In the genomic region with DNA sequence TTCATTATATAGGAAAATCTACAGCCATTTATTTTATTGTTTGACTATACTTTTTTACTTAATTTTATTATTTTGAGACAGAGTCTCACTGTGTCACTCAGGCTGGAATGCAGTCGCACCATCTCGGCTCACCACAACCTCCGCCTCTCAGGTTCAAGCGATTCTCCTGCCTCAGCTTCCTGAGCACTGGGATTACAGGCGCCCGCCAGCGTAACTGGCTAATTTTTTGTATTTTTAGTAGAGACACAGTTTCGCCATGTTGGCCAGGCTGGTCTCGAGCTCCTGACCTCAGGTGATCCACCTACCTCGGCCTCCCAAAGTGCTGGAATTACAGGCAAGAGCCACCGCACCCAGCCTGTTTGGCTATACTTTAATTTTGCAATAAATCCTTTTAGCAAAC, we compare ENCODE assay signal across 8 cellular contexts. TPM values are rescaled to one million over a fixed set of nuclear protein-coding genes. Genes with fewer than 3 reads are reported as not detected.
A peak's percentile ranks its signal among the peaks of the same experiment; 100 is the strongest.
DNase-seq lines count a peak whose midpoint lies in the region; ATAC-seq and TF ChIP-seq lines count a peak whose summit lies in the region.
"Not testable (repeated sequence)": the region's sequence is repeated elsewhere in the genome, so short reads cannot be mapped to it uniquely, and the experiment has no call there.

No MANE protein-coding gene starts in this region.

- H3K27ac Mint-ChIP-seq in endodermal cell; osteocyte (ENCODE audit: unreplicated experiment): not testable (repeated sequence)

- H3K27me3 Mint-ChIP-seq in endodermal cell (ENCODE audit: insufficient read depth): not testable (repeated sequence)
- peaks cover 20% of the 10 kb centered on the region for H3K27me3 Mint-ChIP-seq in osteocyte (ENCODE audit: unreplicated experiment)

- H3K4me3 Mint-ChIP-seq in endodermal cell; osteocyte (ENCODE audit: unreplicated experiment): not testable (repeated sequence)

- TF ChIP-seq RAD21 in HCT116 (IDR thresholded peaks at IDR 0.05; ENCODE audit: low read depth): not testable (repeated sequence)

- RAD21 ChIA-PET in HCT116 (lab: Charles Lee; ENCODE audit: low non-redundant PET in 1 of 2, low total read pairs in 2 of 2, uncharacterized antibody in 2 of 2, unreplicated experiment in 2 of 2): interaction anchor here (0.6 to 2.6 kb wide), 6 partner anchors 41 to 141 kb away, joined by 3 to 14 read pairs (median 5); no protein-coding TSS in a partner anchor

- H3K27me3 ChIP-seq in HCT116 (ENCODE audit: insufficient read depth, low read length); Peyer's patch; endodermal cell (ENCODE audit: control insufficient read depth, insufficient read depth, low read length, poor library complexity, severe bottlenecking): not testable (repeated sequence)

- not testable (repeated sequence) for H3K36me3 Mint-ChIP-seq in endodermal cell (ENCODE audit: low read depth); osteocyte (ENCODE audit: unreplicated experiment)

- H3K4me2 ChIP-seq in HCT116 (ENCODE audit: low read length): not testable (repeated sequence)

- H3K36me3 ChIP-seq in HCT116 (ENCODE audit: control insufficient read depth in 1 of 2, insufficient read depth in 2 of 2, low read length in 2 of 2); Peyer's patch; endodermal cell (ENCODE audit: control insufficient read depth, insufficient read depth, low read length): not testable (repeated sequence)

- CTCF ChIA-PET in HCT116 (lab: Charles Lee): interaction anchor here (0.7 to 4.0 kb wide), 9 partner anchors 8 to 195 kb away, joined by 3 to 50 read pairs (median 5); no protein-coding TSS in a partner anchor

- H3K4me3 ChIP-seq in HCT116 (replicated peaks in 1 of 2; ENCODE audit: low read depth in 1 of 2, low read length in 2 of 2); Peyer's patch; endodermal cell (ENCODE audit: low read length): not testable (repeated sequence)

- peaks cover 19% of the 10 kb centered on the region for H3K4me1 Mint-ChIP-seq in endodermal cell
- H3K4me1 Mint-ChIP-seq in osteocyte (ENCODE audit: unreplicated experiment): not testable (repeated sequence)

- peaks cover 24% of the 10 kb centered on the region for H3K9me3 Mint-ChIP-seq in endodermal cell
- not testable (repeated sequence) for H3K9me3 Mint-ChIP-seq in osteocyte (ENCODE audit: unreplicated experiment)

- intact Hi-C loops in HCT116 (cut with micrococcal nuclease): loop anchor here (1.0 to 2.0 kb wide), 3 partner anchors 56 to 142 kb away; no protein-coding TSS in a partner anchor

- peak overlapping the region; percentile 10 for H2AFZ ChIP-seq in HCT116 (ENCODE audit: low read depth, low read length, poor library complexity, severe bottlenecking)

- not testable (repeated sequence) for TF ChIP-seq CTCF in HCT116 (IDR thresholded peaks at IDR 0.05 in 2 of 3, conservative IDR thresholded peaks at IDR 0.05 in 1 of 3; ENCODE audit: borderline replicate concordance in 1 of 3, insufficient read depth in 1 of 3, low read depth in 2 of 3, low read length in 2 of 3); Peyer's patch (IDR thresholded peaks at IDR 0.05); endodermal cell (conservative IDR thresholded peaks at IDR 0.05); osteocyte (IDR thresholded peaks at IDR 0.05)

- not testable (repeated sequence) for H4K20me1 ChIP-seq in HCT116 (ENCODE audit: insufficient read depth)

- not testable (repeated sequence) for ATAC-seq in HCT116, left lobe of liver

- H3K9me3 ChIP-seq in HCT116 (ENCODE audit: control insufficient read depth in 1 of 2, insufficient read depth in 1 of 2, low read depth in 1 of 2, low read length in 2 of 2); Peyer's patch: not testable (repeated sequence)
- H3K9me3 ChIP-seq in endodermal cell (ENCODE audit: control insufficient read depth, low read length): peaks cover 11% of the 10 kb centered on the region

- not testable (repeated sequence) for H3K9ac ChIP-seq in HCT116 (ENCODE audit: low read length); endodermal cell (ENCODE audit: extremely low read depth, low read length, poor library complexity, severe bottlenecking)

- not testable (repeated sequence) for BruUV-seq in HCT116 (replicated peaks; lab: Mats Ljungman, UMichigan)

- H3K9me2 ChIP-seq in HCT116 (ENCODE audit: insufficient read depth): not testable (repeated sequence)

- 91 to 94% methylated on average over 10 to 11 of the region's 11 CpGs for WGBS in endodermal cell (ENCODE audit: insufficient coverage in 1 of 2, insufficient read length in 1 of 2), 2 experiments

- H3K27ac ChIP-seq in HCT116 (ENCODE audit: low read depth, low read length); Peyer's patch; endodermal cell (ENCODE audit: low read depth, low read length): not testable (repeated sequence)

- DNase-seq in HCT116 (ENCODE audit: low read depth, low spot score): not testable (repeated sequence)
- DNase-seq in Peyer's patch (peak in 2 of 3 donors; percentile 11 to 30), endodermal cell (peak; percentile 38), left lobe of liver (ENCODE audit: low spot score) (peak; percentile 21), osteocyte (ENCODE audit: extremely low spot score, unreplicated experiment) (peak; percentile 46)
- peak; percentile 45 for DNase-seq in activated CD8-positive, alpha-beta memory T cell treated with anti-CD3 and anti-CD28 coated beads for 24 hours
- peak; percentile 55 for DNase-seq in activated effector memory CD4-positive, alpha-beta T cell treated with anti-CD3 and anti-CD28 coated beads, Interleukin-2, amount 50 U/mL, for 16 hours
- DNase-seq in stimulated activated CD8-positive, alpha-beta memory T cell treated with anti-CD3 and anti-CD28 coated beads, Interleukin-4, amount 100 ng/mL, for 48 hours: peak; percentile 17

- not testable (repeated sequence) for TF ChIP-seq POLR2A in HCT116 (IDR thresholded peaks at IDR 0.05; ENCODE audit: borderline replicate concordance, extremely low read depth, insufficient read depth, insufficient read length); Peyer's patch (IDR thresholded peaks at IDR 0.05)

- POLR2A ChIA-PET in HCT116 (lab: Charles Lee): interaction anchor here (1.8 to 1.9 kb wide), 2 partner anchors 87 to 91 kb away, joined by 7 to 10 read pairs; a partner anchor contains a TSS

- not testable (repeated sequence) for H3K79me2 ChIP-seq in HCT116 (ENCODE audit: insufficient read depth, low read length)

- not testable (repeated sequence) for H3K4me1 ChIP-seq in HCT116 (ENCODE audit: control insufficient read depth in 1 of 2, insufficient read depth in 2 of 2, low read length in 2 of 2); Peyer's patch; endodermal cell (ENCODE audit: control insufficient read depth, insufficient read depth, low read length)

RNA-seq across cellular contexts. Expression of a gene that starts 29.8 kb away (rescaled TPM):
- 31.5 TPM for total RNA-seq in HCT116 (2021; ENCODE audit: unreplicated experiment)
- polyA plus RNA-seq in HCT116 (2012): 18.2 and 23.9 TPM in 2 replicates
- total RNA-seq in Peyer's patch: 10 to 100 TPM in 1 of 4 donors, 1 to 10 TPM in 3; 2.9 to 13.2 (median 4.0) TPM
- total RNA-seq in endodermal cell: 100 to 1,000 TPM; 192 to 390 TPM
- 39.8 TPM for polyA plus RNA-seq in endodermal cell (2013, experiment 1 of 2)
- polyA plus RNA-seq in endodermal cell (2013, experiment 2 of 2): 48.5 TPM
- total RNA-seq in left lobe of liver: 2.0 TPM
- 0.34 and 0.48 TPM in 2 replicates for total RNA-seq in osteocyte

RNA-seq across cellular contexts. Expression of a gene that starts 38.5 kb away (rescaled TPM):
- total RNA-seq in HCT116 (2021; ENCODE audit: unreplicated experiment): 103 TPM
- 112 and 120 TPM in 2 replicates for polyA plus RNA-seq in HCT116 (2012)
- total RNA-seq in Peyer's patch: 100 to 1,000 TPM; 170 to 462 (median 219) TPM
- 100 to 1,000 TPM; 128 to 150 TPM for total RNA-seq in endodermal cell
- polyA plus RNA-seq in endodermal cell (2013, experiment 1 of 2): 39.0 TPM
- polyA plus RNA-seq in endodermal cell (2013, experiment 2 of 2): 39.4 TPM
- 31.8 TPM for total RNA-seq in left lobe of liver
- 90.2 and 93.1 TPM in 2 replicates for total RNA-seq in osteocyte
